Comparison of ENCODE assay signal across 8 cellular contexts in the genomic region with DNA sequence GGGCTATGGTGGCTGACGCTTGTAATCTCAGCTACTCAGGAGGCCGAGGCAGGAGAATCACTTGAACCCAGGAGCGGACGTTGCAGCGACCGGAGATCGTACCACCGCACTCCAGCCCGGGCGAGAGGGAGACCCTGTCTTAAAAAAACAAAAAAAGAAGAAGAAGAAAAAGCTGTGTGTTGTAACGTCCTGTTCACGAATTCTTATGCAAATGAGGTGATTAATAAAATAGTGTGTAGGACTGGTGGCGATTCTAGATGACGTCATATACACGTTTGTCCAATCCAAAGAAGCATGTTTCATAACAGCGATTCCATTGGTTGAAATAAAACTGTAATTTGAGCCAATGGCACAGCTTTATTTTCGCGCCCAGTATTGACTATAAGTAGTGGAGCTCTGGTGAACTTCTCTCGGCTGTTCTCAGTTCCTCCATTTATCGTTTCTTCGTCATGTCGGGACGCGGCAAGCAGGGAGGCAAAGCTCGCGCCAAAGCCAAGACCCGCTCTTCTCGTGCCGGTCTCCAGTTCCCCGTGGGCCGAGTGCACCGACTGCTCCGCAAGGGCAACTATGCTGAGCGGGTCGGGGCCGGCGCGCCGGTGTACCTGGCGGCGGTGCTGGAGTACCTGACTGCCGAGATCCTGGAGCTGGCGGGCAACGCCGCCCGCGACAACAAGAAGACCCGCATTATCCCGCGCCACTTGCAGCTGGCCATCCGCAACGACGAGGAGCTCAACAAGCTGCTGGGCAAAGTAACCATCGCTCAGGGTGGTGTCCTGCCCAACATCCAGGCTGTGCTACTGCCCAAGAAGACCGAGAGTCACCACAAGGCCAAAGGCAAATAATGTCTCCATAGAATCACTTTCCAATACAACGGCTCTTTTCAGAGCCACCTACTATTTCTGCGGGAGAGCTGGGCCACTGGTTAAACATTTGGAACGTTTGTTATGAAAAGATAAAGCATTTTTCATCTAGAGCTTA. TPM values are rescaled to one million over a fixed set of nuclear protein-coding genes. Genes with fewer than 3 reads are reported as not detected.
DNase-seq lines count a peak whose midpoint lies in the region; ATAC-seq and TF ChIP-seq lines count a peak whose summit lies in the region.

No MANE protein-coding gene starts in this region.

- ATAC-seq in HG02678 (IDR thresholded peaks at IDR 0.05; ENCODE audit: unreplicated experiment) = peak; percentile 67

- peak overlapping the region; percentile 82 for H3K9ac ChIP-seq in adipocyte (ENCODE audit: low read length)

- TF ChIP-seq CTCF in GM12875 (IDR thresholded peaks at IDR 0.05; ENCODE audit: borderline replicate concordance, insufficient read depth, low read depth, low read length) = no peak

- peaks cover 23% of the 10 kb centered on the region for H3K4me1 ChIP-seq in adipocyte (ENCODE audit: control insufficient read depth, insufficient read depth, low read length)

- no peaks in the 10 kb centered on the region for H3K27me3 ChIP-seq in adipocyte (replicated peaks; ENCODE audit: control insufficient read depth, insufficient read depth, low read length)

- no peaks in the 10 kb centered on the region for H3K9me3 ChIP-seq in adipocyte (ENCODE audit: control insufficient read depth, low read length)

- H3K4me3 ChIP-seq in GM12875 (ENCODE audit: low read depth, low read length) (peak overlapping the region; percentile 58), adipocyte (ENCODE audit: low read length) (peak overlapping the region; percentile 88)

- DNase-seq in NCI-H1092 treated with DMSO at 0.1 percent for 48 hours (lab: John Stamatoyannopoulos, UW) = peak; percentile 81
- peak; percentile 93 for DNase-seq in SKM-1 (lab: John Stamatoyannopoulos, UW; ENCODE audit: unreplicated experiment)
- DNase-seq in adipocyte (ENCODE audit: low read depth) = peak; percentile 98
- DNase-seq in cardiac septum (ENCODE audit: low spot score) = peak; percentile 78
- peak; percentile 97 for DNase-seq in pons (ENCODE audit: low spot score)
- no peak for DNase-seq in mesenteric fat pad (ENCODE audit: low spot score)

- no peaks in the 10 kb centered on the region for H3K36me3 ChIP-seq in adipocyte (ENCODE audit: control insufficient read depth, insufficient read depth, low read length, severe bottlenecking)

- intact Hi-C loops in cardiac septum (cut with DNase I) = loop anchor here (10.0 kb wide), 1 partner anchor 1270 kb away; a partner anchor contains a TSS

RNA-seq across cellular contexts. Expression of a gene that starts 47.0 kb away (rescaled TPM):
- not detected for total RNA-seq in cardiac septum
- not detected for total RNA-seq in mesenteric fat pad
